14 cellular contexts compared by ENCODE assay signal in the genomic region with DNA sequence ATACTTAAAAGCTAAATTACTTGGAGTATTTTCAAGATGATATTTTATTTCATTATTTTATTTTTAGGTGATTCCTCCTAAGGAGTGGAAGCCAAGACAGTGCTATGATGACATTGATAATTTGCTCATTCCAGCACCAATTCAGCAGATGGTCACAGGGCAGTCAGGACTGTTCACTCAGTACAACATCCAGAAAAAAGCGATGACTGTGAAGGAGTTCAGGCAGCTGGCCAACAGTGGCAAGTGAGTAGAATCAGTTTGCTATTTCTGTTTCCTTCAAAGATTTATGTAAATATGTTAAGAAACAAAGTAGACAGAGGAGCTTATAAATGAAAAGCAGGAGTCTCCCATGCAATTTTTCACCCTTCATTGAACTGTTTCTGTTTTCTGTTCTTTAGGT. TPM values are rescaled to one million over a fixed set of nuclear protein-coding genes. Genes with fewer than 3 reads are reported as not detected.
A peak's percentile ranks its signal among the peaks of the same experiment; 100 is the strongest.
DNase-seq lines count a peak whose midpoint lies in the region; ATAC-seq, FAIRE-seq and TF ChIP-seq lines count a peak whose summit lies in the region.
"Had no signal": no experiment of that assay in that cellular context is flagged by ENCODE, and none has a peak within 500 bp of the region (broad histone marks: within the 10 kb centered on the region; RNA-seq: fewer than 3 reads in every experiment).

No MANE protein-coding gene starts in this region.

- no peaks in the 10 kb centered on the region for H3K4me1 Mint-ChIP-seq in astrocyte (ENCODE audit: low read depth, unreplicated experiment)
- no peaks in the 10 kb centered on the region for H3K4me1 Mint-ChIP-seq in neural progenitor cell
- no peaks in the 10 kb centered on the region for H3K4me1 Mint-ChIP-seq in Caco-2 (ENCODE audit: low read depth, unreplicated experiment)
- H3K4me1 Mint-ChIP-seq: activated CD4-positive, alpha-beta T cell treated with anti-CD3 and anti-CD28 coated beads, Interleukin-2, amount 10 ng/mL, durations not matched to agents 24 days and 14 days had no signal

- H3K4me3 Mint-ChIP-seq in astrocyte (ENCODE audit: unreplicated experiment) (no peak overlapping the region), neural progenitor cell (no peak overlapping the region), Caco-2 (ENCODE audit: unreplicated experiment) (no peak overlapping the region)
- H3K4me3 Mint-ChIP-seq: activated CD4-positive, alpha-beta T cell treated with anti-CD3 and anti-CD28 coated beads, Interleukin-2, amount 10 ng/mL, durations not matched to agents 24 days and 14 days; effector memory CD8-positive, alpha-beta T cell had no signal

- H3K79me2 ChIP-seq in astrocyte (ENCODE audit: insufficient read depth, low read length): no peaks in the 10 kb centered on the region
- no peaks in the 10 kb centered on the region for H3K79me2 ChIP-seq in neural progenitor cell (ENCODE audit: low read depth)
- H3K79me2 ChIP-seq: parathyroid adenoma had no signal

- H3K27ac Mint-ChIP-seq in astrocyte (ENCODE audit: unreplicated experiment) (no peak overlapping the region), neural progenitor cell (no peak overlapping the region), Caco-2 (ENCODE audit: unreplicated experiment) (no peak overlapping the region)
- H3K27ac Mint-ChIP-seq: activated CD4-positive, alpha-beta T cell treated with anti-CD3 and anti-CD28 coated beads, Interleukin-2, amount 10 ng/mL, durations not matched to agents 24 days and 14 days; effector memory CD8-positive, alpha-beta T cell had no signal

- FAIRE-seq in astrocyte (lab: Jason Lieb, UNC) (no peak), frontal cortex (lab: Jason Lieb, UNC) (no peak), urothelium cell line (lab: Jason Lieb, UNC) (no peak)

- no peak overlapping the region for H3K4me2 ChIP-seq in astrocyte (ENCODE audit: low read length)
- no peak overlapping the region for H3K4me2 ChIP-seq in neural progenitor cell

- no TSS peak for BruUV-seq in Caco-2 (replicated peaks; lab: Mats Ljungman, UMichigan)

- no peak for TF ChIP-seq CTCF in HFF-Myc (IDR thresholded peaks at IDR 0.05; ENCODE audit: low read depth, low read length, missing control alignments)
- no peak for TF ChIP-seq CTCF in astrocyte (IDR thresholded peaks at IDR 0.05; ENCODE audit: insufficient read depth, low read depth, low read length)
- no peak for TF ChIP-seq CTCF in psoas muscle (IDR thresholded peaks at IDR 0.05)
- no peak for TF ChIP-seq CTCF in neural progenitor cell (IDR thresholded peaks at IDR 0.05)
- no peak for TF ChIP-seq CTCF in Caco-2 (IDR thresholded peaks at IDR 0.05; ENCODE audit: insufficient read depth in 1 of 2, low read depth in 1 of 2, low read length in 1 of 2, severe bottlenecking in 1 of 2, unreplicated experiment in 1 of 2)

- POLR2A ChIA-PET in Caco-2 (lab: Charles Lee): no interaction called here

- 19 to 30% (median 19%) methylated on average over 1 of the region's 1 CpG for WGBS in psoas muscle, 3 donors

- no peak overlapping the region for H3K4me3 ChIP-seq in HFF-Myc (replicated peaks; ENCODE audit: low read depth, low read length)
- no peak overlapping the region for H3K4me3 ChIP-seq in astrocyte (ENCODE audit: insufficient read depth, low read depth, low read length)
- no peak overlapping the region for H3K4me3 ChIP-seq in psoas muscle
- no peak overlapping the region for H3K4me3 ChIP-seq in neural progenitor cell
- no peak overlapping the region for H3K4me3 ChIP-seq in Caco-2 (ENCODE audit: low read depth, low read length)
- H3K4me3 ChIP-seq: SJCRH30, tibial nerve had no signal

- H3K9ac ChIP-seq in astrocyte (ENCODE audit: low read length): no peak overlapping the region
- H3K9ac ChIP-seq in neural progenitor cell: no peak overlapping the region
- H3K9ac ChIP-seq: parathyroid adenoma had no signal

- H2AFZ ChIP-seq in astrocyte (ENCODE audit: low read depth, low read length) (no peak overlapping the region), neural progenitor cell (replicated peaks) (no peak overlapping the region)
- H2AFZ ChIP-seq: parathyroid adenoma had no signal

- DNase-seq in HFF-Myc (ENCODE audit: extremely low read depth, low read depth) (peak; percentile 6), astrocyte (ENCODE audit: low read depth) (peak; percentile 49), frontal cortex (ENCODE audit: low spot score in 2 of 2) (peak; percentile 28 to 36), psoas muscle (peak; percentile 40 to 66), urothelium cell line (ENCODE audit: low spot score) (no peak), neural progenitor cell (ENCODE audit: low spot score) (no peak), Caco-2 (no peak)
- DNase-seq: activated CD4-positive, alpha-beta T cell treated with anti-CD3 and anti-CD28 coated beads, Interleukin-2, amount 10 ng/mL, durations not matched to agents 24 days and 14 days; activated naive CD4-positive, alpha-beta T cell treated with Interleukin-2 at 50 U/mL for 16 hours; DMS153; effector memory CD8-positive, alpha-beta T cell; SJCRH30 had no signal

- no peaks in the 10 kb centered on the region for H3K27me3 Mint-ChIP-seq in astrocyte (ENCODE audit: low read depth, unreplicated experiment)
- H3K27me3 Mint-ChIP-seq in neural progenitor cell (ENCODE audit: insufficient read depth, low read depth): no peaks in the 10 kb centered on the region
- H3K27me3 Mint-ChIP-seq in Caco-2 (ENCODE audit: insufficient read depth, unreplicated experiment): no peaks in the 10 kb centered on the region
- H3K27me3 Mint-ChIP-seq: activated CD4-positive, alpha-beta T cell treated with anti-CD3 and anti-CD28 coated beads, Interleukin-2, amount 10 ng/mL, durations not matched to agents 24 days and 14 days; effector memory CD8-positive, alpha-beta T cell had no signal

- no peaks in the 10 kb centered on the region for H3K27me3 ChIP-seq in astrocyte (ENCODE audit: insufficient read depth, low read length)
- no peaks in the 10 kb centered on the region for H3K27me3 ChIP-seq in psoas muscle (ENCODE audit: insufficient read depth in 3 of 3, low read length in 2 of 3)
- no peaks in the 10 kb centered on the region for H3K27me3 ChIP-seq in neural progenitor cell
- no peaks in the 10 kb centered on the region for H3K27me3 ChIP-seq in Caco-2 (replicated peaks; ENCODE audit: control insufficient read depth, insufficient read depth, low read length)
- H3K27me3 ChIP-seq: SJCRH30, tibial nerve had no signal

- no peaks in the 10 kb centered on the region for H3K9me3 ChIP-seq in astrocyte (ENCODE audit: insufficient read depth, low read depth, low read length)
- no peaks in the 10 kb centered on the region for H3K9me3 ChIP-seq in psoas muscle
- H3K9me3 ChIP-seq in neural progenitor cell (ENCODE audit: low read depth): no peaks in the 10 kb centered on the region
- H3K9me3 ChIP-seq in Caco-2: no peaks in the 10 kb centered on the region
- H3K9me3 ChIP-seq: SJCRH30, tibial nerve had no signal

- intact Hi-C loops in psoas muscle (cut with DNase I): no loop called here
- intact Hi-C loops in Caco-2 (cut with micrococcal nuclease; ENCODE audit: unreplicated experiment): no loop called here

- H3K36me3 Mint-ChIP-seq in astrocyte (ENCODE audit: low read depth, unreplicated experiment) (peaks cover 4% of the 10 kb centered on the region), neural progenitor cell (peaks cover 16% of the 10 kb centered on the region), Caco-2 (ENCODE audit: insufficient read depth, unreplicated experiment) (peaks cover 5% of the 10 kb centered on the region)

- ATAC-seq in psoas muscle: peak; percentile 56 to 92 (median 72)
- ATAC-seq: effector memory CD8-positive, alpha-beta T cell had no signal

- no peak overlapping the region for H3K27ac ChIP-seq in astrocyte (ENCODE audit: low read depth, low read length)
- H3K27ac ChIP-seq in psoas muscle: peak overlapping the region; percentile 15
- H3K27ac ChIP-seq in neural progenitor cell: no peak overlapping the region
- H3K27ac ChIP-seq: parathyroid adenoma, SJCRH30, tibial nerve had no signal

- H3K9me3 Mint-ChIP-seq in astrocyte (ENCODE audit: unreplicated experiment) (no peaks in the 10 kb centered on the region), neural progenitor cell (peaks cover 19% of the 10 kb centered on the region), Caco-2 (ENCODE audit: unreplicated experiment) (no peaks in the 10 kb centered on the region)
- H3K9me3 Mint-ChIP-seq: activated CD4-positive, alpha-beta T cell treated with anti-CD3 and anti-CD28 coated beads, Interleukin-2, amount 10 ng/mL, durations not matched to agents 24 days and 14 days; effector memory CD8-positive, alpha-beta T cell had no signal

- H3K4me1 ChIP-seq in astrocyte (ENCODE audit: insufficient read depth, low read length) (no peaks in the 10 kb centered on the region), psoas muscle (peaks cover 10% of the 10 kb centered on the region), neural progenitor cell (no peaks in the 10 kb centered on the region), Caco-2 (peaks cover 3% of the 10 kb centered on the region; the same call in 1 of the 2 replicates)
- H3K4me1 ChIP-seq: parathyroid adenoma, SJCRH30 had no signal

- H3K36me3 ChIP-seq in astrocyte (ENCODE audit: insufficient read depth, low read length) (no peaks in the 10 kb centered on the region), psoas muscle (ENCODE audit: insufficient read depth in 1 of 2, low read depth in 1 of 2) (no peaks in the 10 kb centered on the region), neural progenitor cell (no peaks in the 10 kb centered on the region), Caco-2 (ENCODE audit: control insufficient read depth, insufficient read depth, low read length) (no peaks in the 10 kb centered on the region)
- H3K36me3 ChIP-seq: SJCRH30 had no signal

- CTCF ChIA-PET in Caco-2 (lab: Charles Lee): no interaction called here

- H4K20me1 ChIP-seq in astrocyte (ENCODE audit: insufficient read depth, low read length): no peaks in the 10 kb centered on the region
- no peaks in the 10 kb centered on the region for H4K20me1 ChIP-seq in neural progenitor cell (ENCODE audit: low read depth)

- no peaks in the 10 kb centered on the region for H3F3A ChIP-seq in neural progenitor cell (ENCODE audit: low read depth)

RNA-seq across cellular contexts. Expression of gene KDM4C, which starts 47.8 kb away (rescaled TPM):
- 16.2 and 18.2 TPM in 2 replicates for total RNA-seq in astrocyte
- total RNA-seq in frontal cortex: 43.2 TPM
- 10 to 100 TPM; 10.1 to 13.0 (median 12.1) TPM for total RNA-seq in psoas muscle
- polyA plus RNA-seq in psoas muscle: 1 to 10 TPM; 2.7 to 5.9 (median 3.7) TPM
- total RNA-seq in neural progenitor cell (ENCODE audit: low replicate concordance): 11.1 TPM in 2 replicates
- total RNA-seq in Caco-2 (2022): 40.3 and 41.0 TPM in 2 replicates

Comparison
In these comparisons a context has a peak if more than half of its experiments do, and no peak if none do; other contexts are left out.
1. DNase-seq: peak in HFF-Myc (single experiment), astrocyte (single experiment), frontal cortex (2 of 2) and psoas muscle (2 of 2); none in urothelium cell line (single experiment), neural progenitor cell (single experiment) and Caco-2 (0 of 2).